ENCODE assay signal across 18 cellular contexts in the genomic region with DNA sequence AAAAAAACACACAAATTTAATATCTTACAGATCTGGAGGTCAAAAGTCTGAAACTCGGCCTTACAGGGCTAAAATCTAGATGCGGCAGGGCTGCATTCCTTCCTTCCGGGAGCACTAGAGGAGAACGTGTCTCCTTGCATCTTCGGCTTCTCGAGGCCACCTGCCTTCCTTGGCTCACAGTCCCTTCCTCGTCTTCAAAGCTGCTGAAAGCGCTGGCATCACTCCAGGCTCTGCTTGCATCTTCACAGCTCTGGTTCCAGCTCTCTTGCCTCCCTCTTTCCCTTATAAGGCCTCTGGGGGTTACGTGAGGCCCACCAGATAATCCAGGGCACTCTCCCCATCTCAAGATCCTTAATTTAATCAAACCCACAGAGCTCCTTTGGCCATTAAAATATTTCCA. TPM values are rescaled to one million over a fixed set of nuclear protein-coding genes. Genes with fewer than 3 reads are reported as not detected.
A peak's percentile ranks its signal among the peaks of the same experiment; 100 is the strongest.
DNase-seq lines count a peak whose midpoint lies in the region; ATAC-seq and TF ChIP-seq lines count a peak whose summit lies in the region.
"Had no signal": no experiment of that assay in that cellular context is flagged by ENCODE, and none has a peak within 500 bp of the region (broad histone marks: within the 10 kb centered on the region; RNA-seq: fewer than 3 reads in every experiment).

No MANE protein-coding gene starts in this region.

- H3K4me3 ChIP-seq in BLaER1 treated with 17β-estradiol and CSF1 and Interleukin-3, amounts not matched to agents 10 nM and 100 nM, result peak overlapping the region in 2 of 10 experiments; percentile 21 to 23; a peak in 2 of 20 replicates
- no peak overlapping the region for H3K4me3 ChIP-seq in DND-41 (ENCODE audit: low read depth in 1 of 2, low read length in 2 of 2)
- H3K4me3 ChIP-seq: left ventricle myocardium inferior had no signal

- peaks cover 46% of the 10 kb centered on the region for H3K4me1 Mint-ChIP-seq in activated CD8-positive, alpha-beta T cell treated with anti-CD3 and anti-CD28 coated beads, Interleukin-2, amount 10 ng/mL, durations not matched to agents 7 days and 5 days (ENCODE audit: low read depth)
- peaks cover 48 to 78% (median 69%) of the 10 kb centered on the region in 3 donors for H3K4me1 Mint-ChIP-seq in naive B cell
- peaks cover 43 to 62% of the 10 kb centered on the region in 2 donors for H3K4me1 Mint-ChIP-seq in effector memory CD8-positive, alpha-beta T cell (ENCODE audit: low read depth in 2 of 2)

- H3K79me2 ChIP-seq in DND-41 (ENCODE audit: insufficient read depth, low read length), result peaks cover 47% of the 10 kb centered on the region

- no peaks in the 10 kb centered on the region; a peak in 1 of 22 replicates for H3K9me3 ChIP-seq in BLaER1 treated with 17β-estradiol and CSF1 and Interleukin-3, amounts not matched to agents 10 nM and 100 nM (replicated peaks in 1 of 11)
- H3K9me3 ChIP-seq in DND-41 (ENCODE audit: insufficient read depth, low read length, severe bottlenecking), result no peaks in the 10 kb centered on the region
- H3K9me3 ChIP-seq: BE2C, left ventricle myocardium inferior, SK-N-SH had no signal

- peak overlapping the region; percentile 17 to 87 (median 81); a peak in 20 of 22 replicates for H3K9ac ChIP-seq in BLaER1 treated with 17β-estradiol and CSF1 and Interleukin-3, amounts not matched to agents 10 nM and 100 nM
- no peak overlapping the region for H3K9ac ChIP-seq in DND-41 (ENCODE audit: low read depth, low read length)
- H3K9ac ChIP-seq: SK-N-SH had no signal

- no peak for ATAC-seq in DND-41 (ENCODE audit: insufficient read depth, low read depth)
- ATAC-seq in activated CD8-positive, alpha-beta T cell treated with anti-CD3 and anti-CD28 coated beads, Interleukin-2, amount 10 ng/mL, durations not matched to agents 7 days and 5 days, result no peak
- no peak for ATAC-seq in naive B cell (ENCODE audit: low read depth in 2 of 2)
- ATAC-seq in effector memory CD8-positive, alpha-beta T cell (replicated peaks), result no peak

- POLR2A ChIA-PET in activated CD8-positive, alpha-beta T cell treated with anti-CD3 and anti-CD28 coated beads, Interleukin-2, amount 10 ng/mL, durations not matched to agents 7 days and 5 days (lab: Charles Lee), result interaction anchor here (0.8 to 1.6 kb wide), 2 partner anchors 10 to 30 kb away, joined by 5 to 7 read pairs; no protein-coding TSS in a partner anchor
- POLR2A ChIA-PET in HEK293T (lab: Yijun Ruan, JAX), result no interaction called here

- TF ChIP-seq CTCF in DND-41 (IDR thresholded peaks at IDR 0.05; ENCODE audit: borderline replicate concordance, extremely low read depth, low read length, poor library complexity, severe bottlenecking), result no peak

- H3K4me2 ChIP-seq in BLaER1 treated with 17β-estradiol and CSF1 and Interleukin-3, amounts not matched to agents 10 nM and 100 nM, result peak overlapping the region; percentile 65 to 88 (median 78)
- no peak overlapping the region for H3K4me2 ChIP-seq in DND-41 (ENCODE audit: insufficient read depth, low read length)
- H3K4me2 ChIP-seq: SK-N-SH had no signal

- H3K36me3 ChIP-seq in BLaER1 treated with 17β-estradiol and CSF1 and Interleukin-3, amounts not matched to agents 10 nM and 100 nM, result peaks cover 0 to 31% (median 8%) of the 10 kb centered on the region in 11 experiments; a peak in 12 of 22 replicates
- peaks cover 24% of the 10 kb centered on the region for H3K36me3 ChIP-seq in DND-41 (ENCODE audit: insufficient read depth, low read length)
- H3K36me3 ChIP-seq: BE2C had no signal

- no peaks in the 10 kb centered on the region for H3K27me3 Mint-ChIP-seq in activated CD8-positive, alpha-beta T cell treated with anti-CD3 and anti-CD28 coated beads, Interleukin-2, amount 10 ng/mL, durations not matched to agents 7 days and 5 days (ENCODE audit: low read depth)
- H3K27me3 Mint-ChIP-seq in naive B cell, result no peaks in the 10 kb centered on the region
- H3K27me3 Mint-ChIP-seq in effector memory CD8-positive, alpha-beta T cell, result no peaks in the 10 kb centered on the region

- no peaks in the 10 kb centered on the region for H3K27me3 ChIP-seq in BLaER1 treated with 17β-estradiol and CSF1 and Interleukin-3, amounts not matched to agents 10 nM and 100 nM
- H3K27me3 ChIP-seq in DND-41 (ENCODE audit: insufficient read depth, low read length, poor library complexity), result no peaks in the 10 kb centered on the region
- H3K27me3 ChIP-seq: BE2C had no signal

- no peak overlapping the region for H2AFZ ChIP-seq in DND-41 (ENCODE audit: low read depth, low read length)

- H3K4me1 ChIP-seq in BLaER1 treated with 17β-estradiol and CSF1 and Interleukin-3, amounts not matched to agents 10 nM and 100 nM, result peaks cover 59 to 80% (median 77%) of the 10 kb centered on the region in 10 experiments
- peaks cover 28% of the 10 kb centered on the region for H3K4me1 ChIP-seq in DND-41 (ENCODE audit: insufficient read depth, low read length)
- H3K4me1 ChIP-seq: BE2C had no signal

- no peaks in the 10 kb centered on the region; a peak in 1 of 22 replicates for H4K20me1 ChIP-seq in BLaER1 treated with 17β-estradiol and CSF1 and Interleukin-3, amounts not matched to agents 10 nM and 100 nM
- H4K20me1 ChIP-seq in DND-41 (ENCODE audit: insufficient read depth, low read length), result peaks cover 23% of the 10 kb centered on the region

- CTCF ChIA-PET in activated CD8-positive, alpha-beta T cell treated with anti-CD3 and anti-CD28 coated beads, Interleukin-2, amount 10 ng/mL, durations not matched to agents 7 days and 5 days (lab: Charles Lee), result interaction anchor here (1.0 to 4.4 kb wide), 6 partner anchors 10 to 118 kb away, joined by 3 to 30 read pairs (median 12); partner anchors contain the start of genes PINLYP and XRCC1
- CTCF ChIA-PET in HEK293T (lab: Yijun Ruan, JAX), result interaction anchor here (1.7 kb wide), 1 partner anchor 10 kb away, joined by 5 read pairs; no protein-coding TSS in a partner anchor

- no peak overlapping the region for H3K4me3 Mint-ChIP-seq in activated CD8-positive, alpha-beta T cell treated with anti-CD3 and anti-CD28 coated beads, Interleukin-2, amount 10 ng/mL, durations not matched to agents 7 days and 5 days
- H3K4me3 Mint-ChIP-seq in naive B cell, result peak overlapping the region in 6 of 8 donors; percentile 30 to 71 (median 52)
- no peak overlapping the region for H3K4me3 Mint-ChIP-seq in effector memory CD8-positive, alpha-beta T cell

- H3K27ac ChIP-seq in BLaER1 treated with 17β-estradiol and CSF1 and Interleukin-3, amounts not matched to agents 10 nM and 100 nM, result peak overlapping the region; percentile 79 to 98 (median 96)
- H3K27ac ChIP-seq in DND-41 (ENCODE audit: low read length), result no peak overlapping the region; the same call in 1 of the 2 replicates
- H3K27ac ChIP-seq: left ventricle myocardium inferior had no signal

- no peaks in the 10 kb centered on the region for H3K9me3 Mint-ChIP-seq in activated CD8-positive, alpha-beta T cell treated with anti-CD3 and anti-CD28 coated beads, Interleukin-2, amount 10 ng/mL, durations not matched to agents 7 days and 5 days (ENCODE audit: insufficient read depth)
- peaks cover 0 to 4% (median 0%) of the 10 kb centered on the region in 7 donors for H3K9me3 Mint-ChIP-seq in naive B cell
- H3K9me3 Mint-ChIP-seq in effector memory CD8-positive, alpha-beta T cell, result no peaks in the 10 kb centered on the region

- H3K27ac Mint-ChIP-seq in activated CD8-positive, alpha-beta T cell treated with anti-CD3 and anti-CD28 coated beads, Interleukin-2, amount 10 ng/mL, durations not matched to agents 7 days and 5 days, result peak overlapping the region; percentile 57
- H3K27ac Mint-ChIP-seq in naive B cell, result peak overlapping the region; percentile 93 to 99 (median 96)
- H3K27ac Mint-ChIP-seq in effector memory CD8-positive, alpha-beta T cell, result peak overlapping the region in 1 of 2 donors; percentile 98

- DNase-seq in DND-41 (peak; percentile 23), naive B cell (no peak), SIG-M5 treated with dmso at 0.1 percent for 504 hours (lab: John Stamatoyannopoulos, UW; ENCODE audit: unreplicated experiment) (no peak), HEK293T (ENCODE audit: extremely low spot score) (no peak), NCI-H2081 (lab: John Stamatoyannopoulos, UW) (no peak)
- no peak for DNase-seq in activated CD8-positive, alpha-beta T cell treated with anti-CD3 and anti-CD28 coated beads, Interleukin-2, amount 10 ng/mL, durations not matched to agents 7 days and 5 days
- no peak for DNase-seq in effector memory CD8-positive, alpha-beta T cell
- DNase-seq: activated gamma-delta T cell treated with Interleukin-2 at 50 U/mL for 16 hours; BE2C; foreskin melanocyte; KG1; left ventricle myocardium inferior; NCI-H226; OCI-M1; SK-N-SH; stimulated activated CD4-positive, alpha-beta T cell treated with anti-CD3 and anti-CD28 coated beads, Interleukin-15, amount 100 ng/mL, for 24 hours had no signal

- peaks cover 33% of the 10 kb centered on the region for H3K36me3 Mint-ChIP-seq in activated CD8-positive, alpha-beta T cell treated with anti-CD3 and anti-CD28 coated beads, Interleukin-2, amount 10 ng/mL, durations not matched to agents 7 days and 5 days (ENCODE audit: low read depth)
- peaks cover 0 to 3% of the 10 kb centered on the region in 2 donors for H3K36me3 Mint-ChIP-seq in naive B cell
- peaks cover 36% of the 10 kb centered on the region for H3K36me3 Mint-ChIP-seq in effector memory CD8-positive, alpha-beta T cell (ENCODE audit: insufficient read depth)

TF ChIP-seq in HEK293T, 16 proteins besides CTCF, POLR2A, EP300 and RAD21 (continues in another document):
- TF ChIP-seq L3MBTL2 (conservative IDR thresholded peaks at IDR 0.05), result no peak
- TF ChIP-seq LEF1 (IDR thresholded peaks at IDR 0.05; ENCODE audit: borderline replicate concordance), result no peak
- TF ChIP-seq HDGF (IDR thresholded peaks at IDR 0.05; ENCODE audit: borderline replicate concordance), result no peak
- TF ChIP-seq TARDBP (IDR thresholded peaks at IDR 0.05), result no peak

RNA-seq across cellular contexts. Expression of gene XRCC1, which starts 10.5 kb away (rescaled TPM):
- total RNA-seq in activated CD8-positive, alpha-beta T cell treated with anti-CD3 and anti-CD28 coated beads, Interleukin-2, amount 10 ng/mL, durations not matched to agents 7 days and 5 days, result 10 to 100 TPM; 46.5 to 48.4 TPM
- 10 to 100 TPM; 24.4 to 32.4 (median 29.6) TPM for polyA plus RNA-seq in naive B cell (ENCODE audit: low read depth in 6 of 6)

RNA-seq across cellular contexts. Expression of gene PINLYP, which starts 10.8 kb away (rescaled TPM):
- total RNA-seq in activated CD8-positive, alpha-beta T cell treated with anti-CD3 and anti-CD28 coated beads, Interleukin-2, amount 10 ng/mL, durations not matched to agents 7 days and 5 days, result 1 to 10 TPM; 7.4 to 8.9 TPM
- polyA plus RNA-seq in naive B cell (ENCODE audit: low read depth in 6 of 6), result 1 to 10 TPM in 5 of 6 donors, not detected in 1; 1.1 to 2.6 (median 2.0) TPM

RNA-seq across cellular contexts. Expression of gene IRGQ, which starts 31.1 kb away (rescaled TPM):
- total RNA-seq in activated CD8-positive, alpha-beta T cell treated with anti-CD3 and anti-CD28 coated beads, Interleukin-2, amount 10 ng/mL, durations not matched to agents 7 days and 5 days, result 10 to 100 TPM; 11.2 to 14.0 TPM
- 1 to 10 TPM in 4 of 6 donors, under 1 TPM in 1, not detected in 1; 0.93 to 2.4 (median 1.3) TPM for polyA plus RNA-seq in naive B cell (ENCODE audit: low read depth in 6 of 6)

RNA-seq across cellular contexts. Expression of gene ZNF576, which starts 31.6 kb away (rescaled TPM):
- total RNA-seq in activated CD8-positive, alpha-beta T cell treated with anti-CD3 and anti-CD28 coated beads, Interleukin-2, amount 10 ng/mL, durations not matched to agents 7 days and 5 days, result 10 to 100 TPM; 14.1 to 17.3 TPM
- 10 to 100 TPM in 3 of 6 donors, 1 to 10 TPM in 3; 2.3 to 13.6 (median 10.1) TPM for polyA plus RNA-seq in naive B cell (ENCODE audit: low read depth in 6 of 6)

RNA-seq across cellular contexts. Expression of gene ZNF575, which starts 31.8 kb away (rescaled TPM):
- total RNA-seq in activated CD8-positive, alpha-beta T cell treated with anti-CD3 and anti-CD28 coated beads, Interleukin-2, amount 10 ng/mL, durations not matched to agents 7 days and 5 days, result 1 to 10 TPM; 3.4 to 3.7 TPM
- polyA plus RNA-seq in naive B cell (ENCODE audit: low read depth in 6 of 6), result 1 to 10 TPM in 4 of 6 donors, under 1 TPM in 2; 0.39 to 2.2 (median 1.6) TPM
- total RNA-seq: Daoy had no signal

Comparison
In these comparisons a context has a peak if more than half of its experiments do, and no peak if none do; other contexts are left out.
1. H3K4me3 Mint-ChIP-seq: peak in naive B cell (6 of 8); none in activated CD8-positive, alpha-beta T cell treated with anti-CD3 and anti-CD28 coated beads, Interleukin-2, amount 10 ng/mL, durations not matched to agents 7 days and 5 days (single experiment) and effector memory CD8-positive, alpha-beta T cell (0 of 2).